1 cellular context compared by ENCODE assay signal in the genomic region with DNA sequence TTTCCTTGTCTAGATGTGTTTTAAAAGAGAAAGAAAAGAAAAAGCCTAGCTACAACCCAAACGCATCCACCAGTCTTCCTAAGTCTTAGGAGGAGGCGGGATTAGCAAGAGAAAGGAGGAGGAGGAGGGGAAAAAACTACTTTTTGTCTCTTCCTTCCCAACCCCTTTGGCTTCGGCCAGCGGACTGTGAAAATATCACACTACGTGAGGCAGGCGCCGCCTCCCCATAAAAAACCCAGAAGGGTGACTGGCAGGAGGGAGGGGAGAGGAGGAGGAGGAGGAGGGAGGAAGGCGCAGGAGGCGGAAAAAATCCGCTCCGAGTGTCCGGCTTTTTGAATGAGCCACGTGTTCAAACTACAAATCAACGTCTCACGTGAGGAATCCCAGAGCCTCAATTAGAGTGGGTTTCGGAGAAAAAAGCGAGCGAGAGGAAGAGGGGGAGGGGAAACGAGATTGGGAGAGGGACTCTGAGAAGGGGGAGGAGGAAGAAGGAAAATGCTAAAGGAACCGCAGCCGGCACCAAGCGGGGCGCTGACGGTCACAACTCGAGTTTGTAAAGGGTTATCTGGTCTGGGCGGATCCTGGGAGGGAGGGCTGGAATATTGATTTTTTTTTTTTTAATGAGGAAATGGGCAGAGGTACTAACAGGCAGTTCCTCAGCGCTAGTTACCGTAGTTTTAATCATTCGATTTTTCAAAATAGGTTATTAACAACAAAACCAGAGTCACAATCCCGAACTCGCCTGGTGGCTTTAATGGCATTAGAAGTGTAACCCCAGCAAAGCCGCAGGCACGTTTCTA.
A peak's percentile ranks its signal among the peaks of the same experiment; 100 is the strongest.
TF ChIP-seq lines count a peak whose summit lies in the region.

A gene (minus strand): TSS at position 202 of the 800 bp plus-strand sequence. CDS start 381 bp downstream, outside the sequence.

TF ChIP-seq in GM12878, 131 proteins besides CTCF, POLR2A, EP300 and RAD21 (continued from another document and continues in another):
- TF ChIP-seq SMARCA5 (IDR thresholded peaks at IDR 0.05) (no peak), BMI1 (IDR thresholded peaks at IDR 0.05; ENCODE audit: borderline replicate concordance) (no peak), MTA2 (IDR thresholded peaks at IDR 0.05; ENCODE audit: low read depth) (peak; percentile 79), DPF2 (IDR thresholded peaks at IDR 0.05) (peak; percentile 39; the same call in 1 of the 2 replicates), ZBED1 (IDR thresholded peaks at IDR 0.05; ENCODE audit: borderline replicate concordance) (peak; percentile 55), NRF1 (conservative IDR thresholded peaks at IDR 0.05; ENCODE audit: low read depth, low read length) (no peak), SUZ12 (IDR thresholded peaks at IDR 0.05; ENCODE audit: unreplicated experiment) (no peak), TCF7 (IDR thresholded peaks at IDR 0.05; ENCODE audit: borderline replicate concordance) (no peak), BACH1 (IDR thresholded peaks at IDR 0.05; ENCODE audit: borderline replicate concordance) (0 out of 2 replicates have a peak, but pooled peaks have one; percentile 23), CHD2 (IDR thresholded peaks at IDR 0.05; ENCODE audit: borderline replicate concordance, low read depth, low read length) (peak; percentile 43; the same call in 1 of the 2 replicates), NR2C1 (IDR thresholded peaks at IDR 0.05) (no peak), CBFB (IDR thresholded peaks at IDR 0.05; ENCODE audit: low read depth) (peak; percentile 48; the same call in 1 of the 2 replicates), ZNF207 (IDR thresholded peaks at IDR 0.05; ENCODE audit: borderline replicate concordance) (no peak), NFXL1 (IDR thresholded peaks at IDR 0.05; ENCODE audit: borderline replicate concordance) (no peak; the same call in 1 of the 2 replicates), SUPT20H (IDR thresholded peaks at IDR 0.05; ENCODE audit: borderline replicate concordance, control insufficient read depth, low read depth, low read length) (no peak), NR2C2 (IDR thresholded peaks at IDR 0.05; ENCODE audit: borderline replicate concordance, control insufficient read depth, insufficient read length, low read depth) (no peak), PAX5 (IDR thresholded peaks at IDR 0.05; ENCODE audit: borderline replicate concordance, low read depth, low read length) (0 out of 2 replicates have a peak, but pooled peaks have one; percentile 5), CREM (IDR thresholded peaks at IDR 0.05; ENCODE audit: low read depth) (peak; percentile 14; the same call in 1 of the 2 replicates), POLR2AphosphoS5 (IDR thresholded peaks at IDR 0.05; ENCODE audit: low read length) (peak; percentile 80), HCFC1 (IDR thresholded peaks at IDR 0.05; ENCODE audit: low read length) (no peak), EED (IDR thresholded peaks at IDR 0.05; ENCODE audit: low read depth) (peak; percentile 88), SMAD1 (IDR thresholded peaks at IDR 0.05; ENCODE audit: low read depth, partially characterized antibody) (peak; percentile 75), ZNF384 (IDR thresholded peaks at IDR 0.05; ENCODE audit: borderline replicate concordance, low read depth, low read length) (peak; percentile 75), NFIC (IDR thresholded peaks at IDR 0.05; ENCODE audit: low read depth, low read length) (peak; percentile 70), STAT1 (conservative IDR thresholded peaks at IDR 0.05) (no peak), FOXK2 (IDR thresholded peaks at IDR 0.05) (no peak), CEBPB (IDR thresholded peaks at IDR 0.05; ENCODE audit: borderline replicate concordance in 1 of 2, low read depth in 2 of 2, low read length in 2 of 2) (no peak), ZNF217 (IDR thresholded peaks at IDR 0.05) (no peak), MTA3 (IDR thresholded peaks at IDR 0.05; ENCODE audit: borderline replicate concordance, low read length) (peak; percentile 88; the same call in 1 of the 2 replicates), RFX5 (IDR thresholded peaks at IDR 0.05; ENCODE audit: low read depth, low read length) (no peak), SRF (IDR thresholded peaks at IDR 0.05; ENCODE audit: low read depth in 2 of 2, low read length in 2 of 2) (no peak), RAD51 (IDR thresholded peaks at IDR 0.05) (peak; percentile 93), YY1 (IDR thresholded peaks at IDR 0.05; ENCODE audit: low read depth, low read length) (peak; percentile 45; the same call in 1 of the 2 replicates), CBX5 (IDR thresholded peaks at IDR 0.05; ENCODE audit: low read depth) (0 out of 2 replicates have a peak, but pooled peaks have one; percentile 20)
- TF ChIP-seq, protein P1, sequence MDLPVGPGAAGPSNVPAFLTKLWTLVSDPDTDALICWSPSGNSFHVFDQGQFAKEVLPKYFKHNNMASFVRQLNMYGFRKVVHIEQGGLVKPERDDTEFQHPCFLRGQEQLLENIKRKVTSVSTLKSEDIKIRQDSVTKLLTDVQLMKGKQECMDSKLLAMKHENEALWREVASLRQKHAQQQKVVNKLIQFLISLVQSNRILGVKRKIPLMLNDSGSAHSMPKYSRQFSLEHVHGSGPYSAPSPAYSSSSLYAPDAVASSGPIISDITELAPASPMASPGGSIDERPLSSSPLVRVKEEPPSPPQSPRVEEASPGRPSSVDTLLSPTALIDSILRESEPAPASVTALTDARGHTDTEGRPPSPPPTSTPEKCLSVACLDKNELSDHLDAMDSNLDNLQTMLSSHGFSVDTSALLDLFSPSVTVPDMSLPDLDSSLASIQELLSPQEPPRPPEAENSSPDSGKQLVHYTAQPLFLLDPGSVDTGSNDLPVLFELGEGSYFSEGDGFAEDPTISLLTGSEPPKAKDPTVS (IDR thresholded peaks at IDR 0.05; ENCODE audit: low read depth, low read length): no peak
- TF ChIP-seq, protein P2, sequence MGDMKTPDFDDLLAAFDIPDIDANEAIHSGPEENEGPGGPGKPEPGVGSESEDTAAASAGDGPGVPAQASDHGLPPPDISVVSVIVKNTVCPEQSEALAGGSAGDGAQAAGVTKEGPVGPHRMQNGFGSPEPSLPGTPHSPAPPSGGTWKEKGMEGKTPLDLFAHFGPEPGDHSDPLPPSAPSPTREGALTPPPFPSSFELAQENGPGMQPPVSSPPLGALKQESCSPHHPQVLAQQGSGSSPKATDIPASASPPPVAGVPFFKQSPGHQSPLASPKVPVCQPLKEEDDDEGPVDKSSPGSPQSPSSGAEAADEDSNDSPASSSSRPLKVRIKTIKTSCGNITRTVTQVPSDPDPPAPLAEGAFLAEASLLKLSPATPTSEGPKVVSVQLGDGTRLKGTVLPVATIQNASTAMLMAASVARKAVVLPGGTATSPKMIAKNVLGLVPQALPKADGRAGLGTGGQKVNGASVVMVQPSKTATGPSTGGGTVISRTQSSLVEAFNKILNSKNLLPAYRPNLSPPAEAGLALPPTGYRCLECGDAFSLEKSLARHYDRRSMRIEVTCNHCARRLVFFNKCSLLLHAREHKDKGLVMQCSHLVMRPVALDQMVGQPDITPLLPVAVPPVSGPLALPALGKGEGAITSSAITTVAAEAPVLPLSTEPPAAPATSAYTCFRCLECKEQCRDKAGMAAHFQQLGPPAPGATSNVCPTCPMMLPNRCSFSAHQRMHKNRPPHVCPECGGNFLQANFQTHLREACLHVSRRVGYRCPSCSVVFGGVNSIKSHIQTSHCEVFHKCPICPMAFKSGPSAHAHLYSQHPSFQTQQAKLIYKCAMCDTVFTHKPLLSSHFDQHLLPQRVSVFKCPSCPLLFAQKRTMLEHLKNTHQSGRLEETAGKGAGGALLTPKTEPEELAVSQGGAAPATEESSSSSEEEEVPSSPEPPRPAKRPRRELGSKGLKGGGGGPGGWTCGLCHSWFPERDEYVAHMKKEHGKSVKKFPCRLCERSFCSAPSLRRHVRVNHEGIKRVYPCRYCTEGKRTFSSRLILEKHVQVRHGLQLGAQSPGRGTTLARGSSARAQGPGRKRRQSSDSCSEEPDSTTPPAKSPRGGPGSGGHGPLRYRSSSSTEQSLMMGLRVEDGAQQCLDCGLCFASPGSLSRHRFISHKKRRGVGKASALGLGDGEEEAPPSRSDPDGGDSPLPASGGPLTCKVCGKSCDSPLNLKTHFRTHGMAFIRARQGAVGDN (IDR thresholded peaks at IDR 0.05): peak; percentile 10; the same call in 1 of the 2 replicates
- TF ChIP-seq, protein P3, sequence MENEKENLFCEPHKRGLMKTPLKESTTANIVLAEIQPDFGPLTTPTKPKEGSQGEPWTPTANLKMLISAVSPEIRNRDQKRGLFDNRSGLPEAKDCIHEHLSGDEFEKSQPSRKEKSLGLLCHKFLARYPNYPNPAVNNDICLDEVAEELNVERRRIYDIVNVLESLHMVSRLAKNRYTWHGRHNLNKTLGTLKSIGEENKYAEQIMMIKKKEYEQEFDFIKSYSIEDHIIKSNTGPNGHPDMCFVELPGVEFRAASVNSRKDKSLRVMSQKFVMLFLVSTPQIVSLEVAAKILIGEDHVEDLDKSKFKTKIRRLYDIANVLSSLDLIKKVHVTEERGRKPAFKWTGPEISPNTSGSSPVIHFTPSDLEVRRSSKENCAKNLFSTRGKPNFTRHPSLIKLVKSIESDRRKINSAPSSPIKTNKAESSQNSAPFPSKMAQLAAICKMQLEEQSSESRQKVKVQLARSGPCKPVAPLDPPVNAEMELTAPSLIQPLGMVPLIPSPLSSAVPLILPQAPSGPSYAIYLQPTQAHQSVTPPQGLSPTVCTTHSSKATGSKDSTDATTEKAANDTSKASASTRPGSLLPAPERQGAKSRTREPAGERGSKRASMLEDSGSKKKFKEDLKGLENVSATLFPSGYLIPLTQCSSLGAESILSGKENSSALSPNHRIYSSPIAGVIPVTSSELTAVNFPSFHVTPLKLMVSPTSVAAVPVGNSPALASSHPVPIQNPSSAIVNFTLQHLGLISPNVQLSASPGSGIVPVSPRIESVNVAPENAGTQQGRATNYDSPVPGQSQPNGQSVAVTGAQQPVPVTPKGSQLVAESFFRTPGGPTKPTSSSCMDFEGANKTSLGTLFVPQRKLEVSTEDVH (IDR thresholded peaks at IDR 0.05; ENCODE audit: low read depth, partially characterized antibody): peak; percentile 36
- TF ChIP-seq, protein P4, sequence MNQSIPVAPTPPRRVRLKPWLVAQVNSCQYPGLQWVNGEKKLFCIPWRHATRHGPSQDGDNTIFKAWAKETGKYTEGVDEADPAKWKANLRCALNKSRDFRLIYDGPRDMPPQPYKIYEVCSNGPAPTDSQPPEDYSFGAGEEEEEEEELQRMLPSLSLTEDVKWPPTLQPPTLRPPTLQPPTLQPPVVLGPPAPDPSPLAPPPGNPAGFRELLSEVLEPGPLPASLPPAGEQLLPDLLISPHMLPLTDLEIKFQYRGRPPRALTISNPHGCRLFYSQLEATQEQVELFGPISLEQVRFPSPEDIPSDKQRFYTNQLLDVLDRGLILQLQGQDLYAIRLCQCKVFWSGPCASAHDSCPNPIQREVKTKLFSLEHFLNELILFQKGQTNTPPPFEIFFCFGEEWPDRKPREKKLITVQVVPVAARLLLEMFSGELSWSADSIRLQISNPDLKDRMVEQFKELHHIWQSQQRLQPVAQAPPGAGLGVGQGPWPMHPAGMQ (IDR thresholded peaks at IDR 0.05; ENCODE audit: borderline replicate concordance): no peak; the same call in 1 of the 2 replicates
- TF ChIP-seq, protein P5, sequence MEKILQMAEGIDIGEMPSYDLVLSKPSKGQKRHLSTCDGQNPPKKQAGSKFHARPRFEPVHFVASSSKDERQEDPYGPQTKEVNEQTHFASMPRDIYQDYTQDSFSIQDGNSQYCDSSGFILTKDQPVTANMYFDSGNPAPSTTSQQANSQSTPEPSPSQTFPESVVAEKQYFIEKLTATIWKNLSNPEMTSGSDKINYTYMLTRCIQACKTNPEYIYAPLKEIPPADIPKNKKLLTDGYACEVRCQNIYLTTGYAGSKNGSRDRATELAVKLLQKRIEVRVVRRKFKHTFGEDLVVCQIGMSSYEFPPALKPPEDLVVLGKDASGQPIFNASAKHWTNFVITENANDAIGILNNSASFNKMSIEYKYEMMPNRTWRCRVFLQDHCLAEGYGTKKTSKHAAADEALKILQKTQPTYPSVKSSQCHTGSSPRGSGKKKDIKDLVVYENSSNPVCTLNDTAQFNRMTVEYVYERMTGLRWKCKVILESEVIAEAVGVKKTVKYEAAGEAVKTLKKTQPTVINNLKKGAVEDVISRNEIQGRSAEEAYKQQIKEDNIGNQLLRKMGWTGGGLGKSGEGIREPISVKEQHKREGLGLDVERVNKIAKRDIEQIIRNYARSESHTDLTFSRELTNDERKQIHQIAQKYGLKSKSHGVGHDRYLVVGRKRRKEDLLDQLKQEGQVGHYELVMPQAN (conservative IDR thresholded peaks at IDR 0.05): peak; percentile 71; the same call in 1 of the 2 replicates
- TF ChIP-seq, protein P6, sequence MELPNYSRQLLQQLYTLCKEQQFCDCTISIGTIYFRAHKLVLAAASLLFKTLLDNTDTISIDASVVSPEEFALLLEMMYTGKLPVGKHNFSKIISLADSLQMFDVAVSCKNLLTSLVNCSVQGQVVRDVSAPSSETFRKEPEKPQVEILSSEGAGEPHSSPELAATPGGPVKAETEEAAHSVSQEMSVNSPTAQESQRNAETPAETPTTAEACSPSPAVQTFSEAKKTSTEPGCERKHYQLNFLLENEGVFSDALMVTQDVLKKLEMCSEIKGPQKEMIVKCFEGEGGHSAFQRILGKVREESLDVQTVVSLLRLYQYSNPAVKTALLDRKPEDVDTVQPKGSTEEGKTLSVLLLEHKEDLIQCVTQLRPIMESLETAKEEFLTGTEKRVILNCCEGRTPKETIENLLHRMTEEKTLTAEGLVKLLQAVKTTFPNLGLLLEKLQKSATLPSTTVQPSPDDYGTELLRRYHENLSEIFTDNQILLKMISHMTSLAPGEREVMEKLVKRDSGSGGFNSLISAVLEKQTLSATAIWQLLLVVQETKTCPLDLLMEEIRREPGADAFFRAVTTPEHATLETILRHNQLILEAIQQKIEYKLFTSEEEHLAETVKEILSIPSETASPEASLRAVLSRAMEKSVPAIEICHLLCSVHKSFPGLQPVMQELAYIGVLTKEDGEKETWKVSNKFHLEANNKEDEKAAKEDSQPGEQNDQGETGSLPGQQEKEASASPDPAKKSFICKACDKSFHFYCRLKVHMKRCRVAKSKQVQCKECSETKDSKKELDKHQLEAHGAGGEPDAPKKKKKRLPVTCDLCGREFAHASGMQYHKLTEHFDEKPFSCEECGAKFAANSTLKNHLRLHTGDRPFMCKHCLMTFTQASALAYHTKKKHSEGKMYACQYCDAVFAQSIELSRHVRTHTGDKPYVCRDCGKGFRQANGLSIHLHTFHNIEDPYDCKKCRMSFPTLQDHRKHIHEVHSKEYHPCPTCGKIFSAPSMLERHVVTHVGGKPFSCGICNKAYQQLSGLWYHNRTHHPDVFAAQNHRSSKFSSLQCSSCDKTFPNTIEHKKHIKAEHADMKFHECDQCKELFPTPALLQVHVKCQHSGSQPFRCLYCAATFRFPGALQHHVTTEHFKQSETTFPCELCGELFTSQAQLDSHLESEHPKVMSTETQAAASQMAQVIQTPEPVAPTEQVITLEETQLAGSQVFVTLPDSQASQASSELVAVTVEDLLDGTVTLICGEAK (IDR thresholded peaks at IDR 0.05; ENCODE audit: borderline replicate concordance): no peak; the same call in 1 of the 2 replicates
